Comparison of ENCODE assay signal across 1 cellular context in genomic region chr11:95734009-95734572, GRCh38.
A peak's percentile ranks its signal among the peaks of the same experiment; 100 is the strongest.
TF ChIP-seq lines count a peak whose summit lies in the region.

No MANE protein-coding gene starts in this region.

TF ChIP-seq in K562, 482 proteins besides CTCF, POLR2A, EP300 and RAD21 (continued from another document and continues in another):
- TF ChIP-seq AFF4 (CRISPR knock-in tag; IDR thresholded peaks at IDR 0.05) (no peak), ZNF764 (CRISPR knock-in tag; IDR thresholded peaks at IDR 0.05; ENCODE audit: low read depth) (no peak), HSF4 (CRISPR knock-in tag; IDR thresholded peaks at IDR 0.05; ENCODE audit: borderline replicate concordance) (no peak), IRF9 (tag; IDR thresholded peaks at IDR 0.05) (no peak), SMARCE1 (IDR thresholded peaks at IDR 0.05) (peak; percentile 83), COPS2 (conservative IDR thresholded peaks at IDR 0.05) (no peak), NRF1 (conservative IDR thresholded peaks at IDR 0.05 in 1 of 2, IDR thresholded peaks at IDR 0.05 in 1 of 2) (0 out of 4 replicates have a peak, but pooled peaks of 1 of the 2 experiments have one; percentile 32), SRSF9 (IDR thresholded peaks at IDR 0.05; ENCODE audit: borderline replicate concordance, low read depth, low read length) (no peak), LCOR (CRISPR knock-in tag; IDR thresholded peaks at IDR 0.05) (no peak), ZBTB49 (CRISPR knock-in tag; IDR thresholded peaks at IDR 0.05; ENCODE audit: borderline replicate concordance) (no peak), HNRNPK (IDR thresholded peaks at IDR 0.05; ENCODE audit: low read depth, low read length, poor library complexity, severe bottlenecking) (no peak), MCM7 (IDR thresholded peaks at IDR 0.05) (no peak), SMARCB1 (IDR thresholded peaks at IDR 0.05; ENCODE audit: insufficient read length, low read depth) (peak; percentile 82), MEIS2 (IDR thresholded peaks at IDR 0.05; ENCODE audit: partially characterized antibody) (peak; percentile 95), POLR2G (IDR thresholded peaks at IDR 0.05; ENCODE audit: low read depth, low read length) (no peak), KDM5B (IDR thresholded peaks at IDR 0.05; ENCODE audit: insufficient replicate concordance, low read depth, low read length) (peak; percentile 38), ZNF311 (CRISPR knock-in tag; IDR thresholded peaks at IDR 0.05) (no peak), MITF (IDR thresholded peaks at IDR 0.05) (no peak), ZBTB9 (CRISPR knock-in tag; IDR thresholded peaks at IDR 0.05) (no peak), KLF10 (CRISPR knock-in tag; IDR thresholded peaks at IDR 0.05) (no peak), ZNF766 (CRISPR knock-in tag; conservative IDR thresholded peaks at IDR 0.05) (peak; percentile 89), NFE2 (IDR thresholded peaks at IDR 0.05; ENCODE audit: low read depth) (peak; percentile 96), ZNF175 (CRISPR knock-in tag; IDR thresholded peaks at IDR 0.05; ENCODE audit: low read depth) (no peak), ZNF511 (CRISPR knock-in tag; IDR thresholded peaks at IDR 0.05) (no peak), TAF15 (IDR thresholded peaks at IDR 0.05; ENCODE audit: low read depth, low read length) (no peak), NR4A1 (CRISPR knock-in tag; IDR thresholded peaks at IDR 0.05) (no peak), NR4A1 (tag; IDR thresholded peaks at IDR 0.05) (peak; percentile 41; the same call in 1 of the 2 replicates), ZNF124 (CRISPR knock-in tag; IDR thresholded peaks at IDR 0.05) (no peak), SNIP1 (IDR thresholded peaks at IDR 0.05; ENCODE audit: low read depth) (no peak), CXXC5 (CRISPR knock-in tag; IDR thresholded peaks at IDR 0.05) (peak; percentile 22; the same call in 1 of the 2 replicates), SMAD2 (IDR thresholded peaks at IDR 0.05; ENCODE audit: low read depth, low read length) (no peak), MAFK (IDR thresholded peaks at IDR 0.05; ENCODE audit: low read length) (peak; percentile 85), MTA1 (IDR thresholded peaks at IDR 0.05; ENCODE audit: borderline replicate concordance) (no peak), ZNF224 (CRISPR knock-in tag; IDR thresholded peaks at IDR 0.05) (no peak), SLC30A9 (CRISPR knock-in tag; IDR thresholded peaks at IDR 0.05) (no peak), NCOA2 (IDR thresholded peaks at IDR 0.05; ENCODE audit: partially characterized antibody in 2 of 2) (peak; percentile 41 to 47), HDAC3 (IDR thresholded peaks at IDR 0.05; ENCODE audit: borderline replicate concordance, partially characterized antibody) (peak; percentile 84), NR2C2 (CRISPR knock-in tag; IDR thresholded peaks at IDR 0.05) (no peak), NR2C2 (tag; IDR thresholded peaks at IDR 0.05) (0 out of 2 replicates have a peak, but pooled peaks have one; percentile 21), CUX1 (CRISPR knock-in tag; IDR thresholded peaks at IDR 0.05) (no peak), NR1H2 (CRISPR knock-in tag; IDR thresholded peaks at IDR 0.05) (no peak), GATA2 (CRISPR knock-in tag; IDR thresholded peaks at IDR 0.05) (peak; percentile 72), ZNF217 (CRISPR knock-in tag; IDR thresholded peaks at IDR 0.05) (no peak), THRA (IDR thresholded peaks at IDR 0.05) (no peak), ZFPM2 (CRISPR knock-in tag; IDR thresholded peaks at IDR 0.05) (no peak), ZNF212 (CRISPR knock-in tag; IDR thresholded peaks at IDR 0.05) (no peak), CTCFL (IDR thresholded peaks at IDR 0.05; ENCODE audit: borderline replicate concordance, insufficient read depth, low read depth, low read length, poor library complexity, severe bottlenecking) (no peak)
